8 cellular contexts compared by ENCODE assay signal in the genomic region with DNA sequence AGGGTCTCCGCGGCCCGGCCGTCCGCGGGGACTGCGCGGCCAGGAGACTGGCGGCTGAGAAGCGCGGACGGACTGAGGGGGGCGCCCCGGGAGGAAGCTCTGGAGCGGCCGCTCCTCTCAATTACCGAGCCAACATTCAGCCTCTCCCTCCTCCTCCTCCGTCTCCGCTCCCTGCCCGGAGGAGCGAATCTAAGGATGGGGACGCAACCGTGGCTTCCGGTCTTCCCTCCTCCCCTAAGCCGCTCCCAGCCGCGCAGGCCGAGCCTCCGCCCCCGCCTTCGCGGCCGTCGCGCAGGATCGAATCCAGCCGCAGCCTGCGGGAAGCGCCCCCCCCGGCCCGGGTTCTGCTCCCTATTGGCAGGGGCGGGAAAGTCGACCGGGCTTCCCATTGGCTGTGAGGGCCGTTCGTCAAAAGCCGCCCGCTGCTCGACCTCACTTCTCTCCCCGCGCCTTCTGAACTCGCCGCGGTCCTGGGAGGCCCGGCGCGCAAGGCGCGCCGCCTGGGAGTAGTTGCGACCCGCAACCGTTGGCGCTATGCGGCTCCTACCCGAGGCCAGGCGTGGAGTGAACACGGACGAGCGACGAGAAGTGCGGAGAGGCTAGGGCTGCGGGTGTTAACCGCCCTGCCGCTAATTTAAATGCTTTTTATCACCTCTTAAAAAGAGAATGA. TPM values are rescaled to one million over a fixed set of nuclear protein-coding genes. Genes with fewer than 3 reads are reported as not detected.
A peak's percentile ranks its signal among the peaks of the same experiment; 100 is the strongest.
DNase-seq lines count a peak whose midpoint lies in the region; ATAC-seq and TF ChIP-seq lines count a peak whose summit lies in the region.

A gene (minus strand): TSS at position 197 of the 670 bp plus-strand sequence. CDS start 302 bp downstream, outside the sequence.

- in situ Hi-C loops in transverse colon (cut with MboI; ENCODE audit: low pct_ligation_motif_present in 1 of 4, low pct_unique_long_range_greater_than_20kb in 1 of 4, low sequenced_read_pairs in 3 of 4) = loop anchor here in 2 of 4 donors (10.0 kb wide), 1 partner anchor 62 kb away; a partner anchor contains a TSS

- DNase-seq in GM12864 (ENCODE audit: low read depth) (peak; percentile 70), NCI-H146 (lab: John Stamatoyannopoulos, UW) (peak; percentile 97), amniotic epithelial cell (ENCODE audit: low read depth) (peak; percentile 96), heart left ventricle (peak; percentile 99 to 100 (median 99)), pons (ENCODE audit: low spot score) (peak; percentile 93), transverse colon (peak; percentile 99)

- H3K9me3 ChIP-seq in heart left ventricle (no peaks in the 10 kb centered on the region), transverse colon (no peaks in the 10 kb centered on the region)

- no peaks in the 10 kb centered on the region for H3K36me3 Mint-ChIP-seq in T-helper 1 cell treated with Interleukin-12 subunit alpha and Interleukin-12 subunit beta and Interleukin-4 antibody, amounts not matched to agents 30 μg/mL and 1 μg/mL, for 36 hours (ENCODE audit: low read depth)

- peaks cover 0 to 51% (median 36%) of the 10 kb centered on the region in 12 donors for H3K4me1 ChIP-seq in heart left ventricle
- H3K4me1 ChIP-seq in transverse colon = peaks cover 10 to 45% (median 30%) of the 10 kb centered on the region in 4 donors

- H3K27ac Mint-ChIP-seq in T-helper 1 cell treated with Interleukin-12 subunit alpha and Interleukin-12 subunit beta and Interleukin-4 antibody, amounts not matched to agents 30 μg/mL and 1 μg/mL, for 36 hours = peak within 1 kb of the TSS; percentile 95

- H3K9me3 Mint-ChIP-seq in T-helper 1 cell treated with Interleukin-12 subunit alpha and Interleukin-12 subunit beta and Interleukin-4 antibody, amounts not matched to agents 30 μg/mL and 1 μg/mL, for 36 hours = no peaks in the 10 kb centered on the region

- intact Hi-C loops in heart left ventricle (cut with DNase I) = loop anchor here in 8 of 10 donors (2.0 to 5.0 kb wide), 8 partner anchors 59 to 519 kb away; a partner anchor contains a TSS
- intact Hi-C loops in transverse colon (cut with DNase I; ENCODE audit: low total_unique reads) = loop anchor here (10.0 kb wide), 1 partner anchor 122 kb away; no protein-coding TSS in a partner anchor

- H3K4me1 Mint-ChIP-seq in T-helper 1 cell treated with Interleukin-12 subunit alpha and Interleukin-12 subunit beta and Interleukin-4 antibody, amounts not matched to agents 30 μg/mL and 1 μg/mL, for 36 hours (ENCODE audit: low read depth) = peaks cover 56% of the 10 kb centered on the region

- TF ChIP-seq CTCF in GM12864 (IDR thresholded peaks at IDR 0.05; ENCODE audit: low read depth, low read length, missing control alignments) (no peak), heart left ventricle (IDR thresholded peaks at IDR 0.05) (peak in 1 of 12 donors; percentile 26), transverse colon (IDR thresholded peaks at IDR 0.05) (no peak)

- no peaks in the 10 kb centered on the region for H3K36me3 ChIP-seq in heart left ventricle
- H3K36me3 ChIP-seq in transverse colon = no peaks in the 10 kb centered on the region

- 0 to 1% (median 0%) methylated on average over 41 to 75 of the region's 75 CpGs for WGBS in heart left ventricle, 4 donors
- WGBS in transverse colon (ENCODE audit: low coverage in 1 of 2), 2 donors = 0% methylated on average over 2 to 35 of the region's 75 CpGs

- peak; percentile 75 to 97 for TF ChIP-seq POLR2A in heart left ventricle (IDR thresholded peaks at IDR 0.05)
- TF ChIP-seq POLR2A in transverse colon (IDR thresholded peaks at IDR 0.05) = peak; percentile 97

- H3K27me3 Mint-ChIP-seq in T-helper 1 cell treated with Interleukin-12 subunit alpha and Interleukin-12 subunit beta and Interleukin-4 antibody, amounts not matched to agents 30 μg/mL and 1 μg/mL, for 36 hours (ENCODE audit: low read depth) = no peaks in the 10 kb centered on the region

- ATAC-seq in HG02798 (IDR thresholded peaks at IDR 0.05; ENCODE audit: poor library complexity, unreplicated experiment) = peak; percentile 81
- peak; percentile 95 to 97 (median 97) for ATAC-seq in heart left ventricle

- TF ChIP-seq EP300 in transverse colon (IDR thresholded peaks at IDR 0.05; ENCODE audit: low read depth) = no peak

- peak within 1 kb of the TSS; percentile 96 to 100 (median 98) for H3K27ac ChIP-seq in heart left ventricle
- peak within 1 kb of the TSS; percentile 97 to 98 (median 98) for H3K27ac ChIP-seq in transverse colon

- peak within 1 kb of the TSS; percentile 90 for H3K4me3 Mint-ChIP-seq in T-helper 1 cell treated with Interleukin-12 subunit alpha and Interleukin-12 subunit beta and Interleukin-4 antibody, amounts not matched to agents 30 μg/mL and 1 μg/mL, for 36 hours

- peak within 1 kb of the TSS; percentile 93 for H3K4me3 ChIP-seq in GM12864 (ENCODE audit: low read depth, low read length)
- peak within 1 kb of the TSS; percentile 70 to 96 (median 92) for H3K4me3 ChIP-seq in heart left ventricle
- peak within 1 kb of the TSS; percentile 69 to 86 (median 82) for H3K4me3 ChIP-seq in transverse colon

- H3K27me3 ChIP-seq in heart left ventricle (no peaks in the 10 kb centered on the region), transverse colon (no peaks in the 10 kb centered on the region)

RNA-seq across cellular contexts. Expression of the gene that starts here (rescaled TPM):
- total RNA-seq in heart left ventricle (10 to 100 TPM; 12.1 to 33.2 (median 23.5) TPM), transverse colon (10 to 100 TPM; 45.2 to 59.7 (median 54.4) TPM)
- 10 to 100 TPM in 1 of 2 donors, 1 to 10 TPM in 1; 6.9 to 22.8 TPM for polyA plus RNA-seq in heart left ventricle

Comparison
In these comparisons a context has a peak if more than half of its experiments do, and no peak if none do; other contexts are left out.
1. Peak in every context shown above with its lines: DNase-seq, ATAC-seq, H3K4me3 ChIP-seq and H3K27ac ChIP-seq.